27 cellular contexts compared by ENCODE assay signal in the genomic region with DNA sequence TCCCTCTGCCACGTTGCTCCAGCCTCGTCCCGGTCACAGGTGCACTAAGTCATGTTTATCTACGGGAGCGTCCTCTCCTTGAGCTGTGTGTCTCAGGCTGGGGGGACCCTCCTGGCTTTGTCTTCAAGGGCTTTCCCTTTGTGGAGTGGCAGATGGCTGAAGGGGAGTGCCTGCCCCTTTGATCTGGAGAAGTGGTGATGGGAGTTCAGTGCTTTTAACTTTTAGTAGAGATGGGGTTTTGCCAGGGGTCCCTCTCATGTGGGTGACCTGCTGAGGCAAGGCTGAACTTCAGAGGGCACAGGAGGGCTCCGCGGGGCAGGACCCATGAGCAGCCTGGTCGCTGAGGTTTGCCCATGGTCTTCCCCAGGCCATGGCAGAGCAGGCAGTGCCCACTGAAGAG.
"Had no signal": no experiment of that assay in that cellular context is flagged by ENCODE, and none has a peak within 500 bp of the region (broad histone marks: within the 10 kb centered on the region; RNA-seq: fewer than 3 reads in every experiment).

No MANE protein-coding gene starts in this region.

- FAIRE-seq: K562 had no signal

- ATAC-seq: activated CD4-positive, alpha-beta T cell treated with anti-CD3 and anti-CD28 coated beads for 36 hours; activated T-helper 17 cell treated with anti-CD3 and anti-CD28 coated beads, Interleukin-2, amount 50 U/mL, for 72 hours; K562; PC-3; T-cell had no signal

- H3K27ac Mint-ChIP-seq: activated CD4-positive, alpha-beta memory T cell treated with anti-CD3 and anti-CD28 coated beads, Interleukin-2, amount 10 ng/mL, durations not matched to agents 7 days and 5 days; activated CD4-positive, alpha-beta T cell treated with anti-CD3 and anti-CD28 coated beads for 36 hours; activated naive CD4-positive, alpha-beta T cell treated with anti-CD3 and anti-CD28 coated beads, Interleukin-2, amount 10 ng/mL, durations not matched to agents 7 days and 5 days; activated naive CD8-positive, alpha-beta T cell treated with anti-CD3 and anti-CD28 coated beads, Interleukin-2, amount 10 ng/mL, durations not matched to agents 7 days and 5 days; activated T-helper 17 cell treated with anti-CD3 and anti-CD28 coated beads, Interleukin-2, amount 50 U/mL, for 72 hours; T-cell had no signal

- H3K9me3 Mint-ChIP-seq: activated CD4-positive, alpha-beta memory T cell treated with anti-CD3 and anti-CD28 coated beads, Interleukin-2, amount 10 ng/mL, durations not matched to agents 7 days and 5 days; activated naive CD4-positive, alpha-beta T cell treated with anti-CD3 and anti-CD28 coated beads, Interleukin-2, amount 10 ng/mL, durations not matched to agents 7 days and 5 days; activated naive CD8-positive, alpha-beta T cell treated with anti-CD3 and anti-CD28 coated beads, Interleukin-2, amount 10 ng/mL, durations not matched to agents 7 days and 5 days; activated T-helper 17 cell treated with anti-CD3 and anti-CD28 coated beads, Interleukin-2, amount 50 U/mL, for 72 hours; T-cell had no signal

- DNase-seq: activated CD4-positive, alpha-beta memory T cell treated with anti-CD3 and anti-CD28 coated beads, Interleukin-2, amount 10 ng/mL, durations not matched to agents 7 days and 5 days; activated CD4-positive, alpha-beta T cell treated with anti-CD3 and anti-CD28 coated beads for 36 hours; activated CD4-positive, alpha-beta T cell treated with anti-CD3 and anti-CD28 coated beads, Interleukin-2, amount 50 U/mL, for 1 hour; activated gamma-delta T cell; activated naive CD4-positive, alpha-beta T cell treated with anti-CD3 and anti-CD28 coated beads, Interleukin-2, amount 10 ng/mL, durations not matched to agents 7 days and 5 days; activated naive CD8-positive, alpha-beta T cell treated with anti-CD3 and anti-CD28 coated beads, Interleukin-2, amount 10 ng/mL, durations not matched to agents 7 days and 5 days; activated T-cell treated with anti-CD3 and anti-CD28 coated beads for 4 hours; activated T-cell treated with anti-CD3 and anti-CD28 coated beads, Interleukin-2, amount 50 U/mL, for 48 hours; aorta; central memory CD4-positive, alpha-beta T cell; Karpas-422; MM.1S; NCI-H1105; NCI-H1436; NCI-H1694 treated with DMSO at 0.1 percent for 48 hours; NCI-H2081; NCI-H2171; NCI-H2227 treated with DMSO at 0.1 percent for 48 hours; NCI-H446 treated with DMSO at 0.1 percent for 48 hours; PC-3; SIG-M5; T-cell; T-helper 2 cell; T1000; WERI-Rb-1 had no signal

- H3K4me3 Mint-ChIP-seq: activated CD4-positive, alpha-beta memory T cell treated with anti-CD3 and anti-CD28 coated beads, Interleukin-2, amount 10 ng/mL, durations not matched to agents 7 days and 5 days; activated CD4-positive, alpha-beta T cell treated with anti-CD3 and anti-CD28 coated beads for 36 hours; activated naive CD4-positive, alpha-beta T cell treated with anti-CD3 and anti-CD28 coated beads, Interleukin-2, amount 10 ng/mL, durations not matched to agents 7 days and 5 days; activated naive CD8-positive, alpha-beta T cell treated with anti-CD3 and anti-CD28 coated beads, Interleukin-2, amount 10 ng/mL, durations not matched to agents 7 days and 5 days; activated T-helper 17 cell treated with anti-CD3 and anti-CD28 coated beads, Interleukin-2, amount 50 U/mL, for 72 hours; T-cell had no signal

- H3K4me1 Mint-ChIP-seq: activated CD4-positive, alpha-beta memory T cell treated with anti-CD3 and anti-CD28 coated beads, Interleukin-2, amount 10 ng/mL, durations not matched to agents 7 days and 5 days; activated CD4-positive, alpha-beta T cell treated with anti-CD3 and anti-CD28 coated beads for 36 hours; activated naive CD4-positive, alpha-beta T cell treated with anti-CD3 and anti-CD28 coated beads, Interleukin-2, amount 10 ng/mL, durations not matched to agents 7 days and 5 days; activated naive CD8-positive, alpha-beta T cell treated with anti-CD3 and anti-CD28 coated beads, Interleukin-2, amount 10 ng/mL, durations not matched to agents 7 days and 5 days; activated T-helper 17 cell treated with anti-CD3 and anti-CD28 coated beads, Interleukin-2, amount 50 U/mL, for 72 hours; T-cell had no signal

- H3K36me3 Mint-ChIP-seq: activated naive CD8-positive, alpha-beta T cell treated with anti-CD3 and anti-CD28 coated beads, Interleukin-2, amount 10 ng/mL, durations not matched to agents 7 days and 5 days had no signal

- H3K27me3 Mint-ChIP-seq: activated CD4-positive, alpha-beta memory T cell treated with anti-CD3 and anti-CD28 coated beads, Interleukin-2, amount 10 ng/mL, durations not matched to agents 7 days and 5 days; activated CD4-positive, alpha-beta T cell treated with anti-CD3 and anti-CD28 coated beads for 36 hours; activated naive CD4-positive, alpha-beta T cell treated with anti-CD3 and anti-CD28 coated beads, Interleukin-2, amount 10 ng/mL, durations not matched to agents 7 days and 5 days; activated naive CD8-positive, alpha-beta T cell treated with anti-CD3 and anti-CD28 coated beads, Interleukin-2, amount 10 ng/mL, durations not matched to agents 7 days and 5 days; activated T-helper 17 cell treated with anti-CD3 and anti-CD28 coated beads, Interleukin-2, amount 50 U/mL, for 72 hours; T-cell had no signal
